Comparison of ENCODE assay signal across 11 cellular contexts in genomic region chr4:24857996-24858395, GRCh38. TPM values are rescaled to one million over a fixed set of nuclear protein-coding genes. Genes with fewer than 3 reads are reported as not detected.
DNase-seq lines count a peak whose midpoint lies in the region; ATAC-seq and TF ChIP-seq lines count a peak whose summit lies in the region.
"Had no signal": no experiment of that assay in that cellular context is flagged by ENCODE, and none has a peak within 500 bp of the region (broad histone marks: within the 10 kb centered on the region; RNA-seq: fewer than 3 reads in every experiment).

No MANE protein-coding gene starts in this region.

- H3K9ac ChIP-seq in skeletal muscle tissue (ENCODE audit: low read depth in 1 of 3, low read length in 3 of 3) = peak overlapping the region in 1 of 3 donors; percentile 25

- peak; percentile 65 for DNase-seq in GM03348 (ENCODE audit: low spot score)
- DNase-seq in brain microvascular endothelial cell = peak; percentile 58
- DNase-seq in left ventricle myocardium superior = no peak
- DNase-seq in mucosa of gallbladder (ENCODE audit: low spot score) = no peak
- DNase-seq in C1 segment of cervical spinal cord (lab: John Stamatoyannopoulos, UW) = no peak
- DNase-seq in NCI-H1092 (lab: John Stamatoyannopoulos, UW) = no peak
- DNase-seq in NCI-H524 (lab: John Stamatoyannopoulos, UW) = no peak
- DNase-seq: hippocampal formation; naive thymus-derived CD8-positive, alpha-beta T cell; NCI-H2029 had no signal

- no peaks in the 10 kb centered on the region for H3K9me3 ChIP-seq in skeletal muscle tissue (ENCODE audit: control insufficient read depth in 3 of 3, low read length in 3 of 3)

- no peak for TF ChIP-seq CTCF in brain microvascular endothelial cell (IDR thresholded peaks at IDR 0.05; ENCODE audit: low read depth, low read length, missing control alignments)

- intact Hi-C loops in left ventricle myocardium superior (cut with micrococcal nuclease) = no loop called here

- in situ Hi-C loops in brain microvascular endothelial cell (cut with HindIII; ENCODE audit: low pct_ligation_motif_present, low sequenced_read_pairs) = no loop called here

- peak; percentile 91 for ATAC-seq in left ventricle myocardium superior
- ATAC-seq: naive thymus-derived CD8-positive, alpha-beta T cell had no signal

- H3K27me3 ChIP-seq in brain microvascular endothelial cell (replicated peaks) = no peaks in the 10 kb centered on the region
- H3K27me3 ChIP-seq in skeletal muscle tissue (ENCODE audit: control insufficient read depth in 3 of 3, insufficient read depth in 3 of 3, low read length in 3 of 3) = no peaks in the 10 kb centered on the region

- H3K4me1 ChIP-seq in skeletal muscle tissue (ENCODE audit: control insufficient read depth in 3 of 3, insufficient read depth in 3 of 3, low read length in 3 of 3) = peaks cover 0 to 13% (median 3%) of the 10 kb centered on the region in 3 donors

- no peak overlapping the region for H3K4me3 ChIP-seq in brain microvascular endothelial cell (ENCODE audit: low read depth, low read length)
- no peak overlapping the region for H3K4me3 ChIP-seq in skeletal muscle tissue (ENCODE audit: low read length in 3 of 3)

- H3K36me3 ChIP-seq in brain microvascular endothelial cell (replicated peaks) = no peaks in the 10 kb centered on the region
- H3K36me3 ChIP-seq in skeletal muscle tissue (ENCODE audit: control insufficient read depth in 3 of 3, insufficient read depth in 3 of 3, low read length in 3 of 3) = no peaks in the 10 kb centered on the region

- H3K27ac ChIP-seq in brain microvascular endothelial cell (peak overlapping the region; percentile 50), skeletal muscle tissue (ENCODE audit: low read depth, low read length) (peak overlapping the region; percentile 45)

RNA-seq across cellular contexts. Expression of gene CCDC149, which starts 54.8 kb away (rescaled TPM):
- 13.2 TPM for total RNA-seq in left ventricle myocardium superior
- 5.7 TPM for total RNA-seq in skeletal muscle tissue
- 24.2 TPM for total RNA-seq in mucosa of gallbladder

Comparison
In these comparisons a context has a peak if more than half of its experiments do, and no peak if none do; other contexts are left out.
1. DNase-seq: peak in GM03348 (single experiment) and brain microvascular endothelial cell (single experiment); none in left ventricle myocardium superior (single experiment), mucosa of gallbladder (single experiment), C1 segment of cervical spinal cord (0 of 14), NCI-H1092 (single experiment) and NCI-H524 (0 of 2).